ENCODE assay signal across 9 cellular contexts in the genomic region with DNA sequence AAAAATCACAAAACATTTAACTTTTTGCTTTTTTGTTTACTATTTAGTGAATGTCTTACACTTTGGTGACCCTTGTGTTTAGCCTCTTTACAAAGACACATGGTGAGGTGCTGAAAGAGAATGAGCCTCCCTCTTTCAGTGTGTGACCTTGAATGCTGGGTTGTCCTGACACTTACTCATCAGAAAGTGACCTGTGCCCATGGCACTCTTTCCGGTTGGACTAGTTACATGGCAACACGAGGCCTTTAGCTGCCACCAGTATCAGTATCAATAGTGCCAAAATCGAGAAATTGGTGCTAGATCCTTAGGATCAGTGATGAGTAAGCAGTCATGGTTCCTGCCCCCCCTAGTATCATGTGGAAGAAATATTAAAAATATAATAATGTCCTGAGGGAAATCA. TPM values are rescaled to one million over a fixed set of nuclear protein-coding genes. Genes with fewer than 3 reads are reported as not detected.
DNase-seq lines count a peak whose midpoint lies in the region; ATAC-seq and TF ChIP-seq lines count a peak whose summit lies in the region.
"Had no signal": no experiment of that assay in that cellular context is flagged by ENCODE, and none has a peak within 500 bp of the region (broad histone marks: within the 10 kb centered on the region; RNA-seq: fewer than 3 reads in every experiment).

No MANE protein-coding gene starts in this region.

- peaks cover 6% of the 10 kb centered on the region for H3K36me3 ChIP-seq in GM23248 (ENCODE audit: low read depth)
- H3K36me3 ChIP-seq in Caco-2 (ENCODE audit: control insufficient read depth, insufficient read depth, low read length), result no peaks in the 10 kb centered on the region

- no peak overlapping the region for H3K27ac Mint-ChIP-seq in progenitor cell of endocrine pancreas
- H3K27ac Mint-ChIP-seq in Caco-2 (ENCODE audit: unreplicated experiment), result no peak overlapping the region

- H3K9me3 ChIP-seq in GM23248 (ENCODE audit: low read depth), result no peaks in the 10 kb centered on the region
- no peaks in the 10 kb centered on the region for H3K9me3 ChIP-seq in Caco-2

- peak overlapping the region; percentile 34; the same call in 1 of the 2 replicates for H3K27ac ChIP-seq in GM23248

- CTCF ChIA-PET in Caco-2 (lab: Charles Lee), result no interaction called here

- TF ChIP-seq CTCF in progenitor cell of endocrine pancreas (IDR thresholded peaks at IDR 0.05; ENCODE audit: unreplicated experiment), result no peak
- TF ChIP-seq CTCF in Caco-2 (IDR thresholded peaks at IDR 0.05; ENCODE audit: insufficient read depth in 1 of 2, low read depth in 1 of 2, low read length in 1 of 2, severe bottlenecking in 1 of 2, unreplicated experiment in 1 of 2), result no peak

- peak overlapping the region; percentile 84 for H2AFZ ChIP-seq in GM23248

- intact Hi-C loops in Caco-2 (cut with micrococcal nuclease; ENCODE audit: unreplicated experiment), result loop anchor here (1.0 to 5.0 kb wide), 3 partner anchors 151 to 315 kb away; a partner anchor contains a TSS
- intact Hi-C loops in head of caudate nucleus (cut with DNase I), result loop anchor here (5.0 to 10.0 kb wide), 3 partner anchors 95 to 215 kb away; a partner anchor contains a TSS

- H3K4me1 ChIP-seq in GM23248 (ENCODE audit: insufficient read depth), result peaks cover 13% of the 10 kb centered on the region; the same call in 1 of the 2 replicates
- H3K4me1 ChIP-seq in Caco-2, result no peaks in the 10 kb centered on the region

- no peak overlapping the region for H3K4me3 ChIP-seq in GM23248
- H3K4me3 ChIP-seq in Caco-2 (ENCODE audit: low read depth, low read length), result no peak overlapping the region

- H3K36me3 Mint-ChIP-seq in progenitor cell of endocrine pancreas (ENCODE audit: insufficient read depth) (peaks cover 2% of the 10 kb centered on the region), Caco-2 (ENCODE audit: insufficient read depth, unreplicated experiment) (peaks cover 27% of the 10 kb centered on the region)

- H3K79me2 ChIP-seq in GM23248 (ENCODE audit: insufficient read depth), result peaks cover 29% of the 10 kb centered on the region

- 38 to 40% methylated on average over 3 of the region's 3 CpGs for WGBS in GM23248 (ENCODE audit: low coverage in 1 of 2, low lambda C conversion rate in 2 of 2, missing lambda C conversion rate in 2 of 2), 2 experiments

- peak; percentile 7 for ATAC-seq in esophagus mucosa

- no TSS peak for BruUV-seq in Caco-2 (replicated peaks; lab: Mats Ljungman, UMichigan)

- H3K4me2 ChIP-seq in GM23248 (ENCODE audit: unreplicated experiment), result no peak overlapping the region

- no peaks in the 10 kb centered on the region for H3K9me2 ChIP-seq in GM23248 (ENCODE audit: insufficient read depth)

- peaks cover 9% of the 10 kb centered on the region; the same call in 1 of the 2 replicates for H3F3A ChIP-seq in GM23248 (ENCODE audit: insufficient read depth)

- H3K4me1 Mint-ChIP-seq in progenitor cell of endocrine pancreas (ENCODE audit: low read depth), result peaks cover 6% of the 10 kb centered on the region
- H3K4me1 Mint-ChIP-seq in Caco-2 (ENCODE audit: low read depth, unreplicated experiment), result no peaks in the 10 kb centered on the region

- H3K9ac ChIP-seq in GM23248, result 0 out of 2 replicates have a peak overlapping the region, but pooled peaks have one; percentile 13

- in situ Hi-C loops in GM23248 (cut with MboI), result loop anchor here (10.0 kb wide), 1 partner anchor 213 kb away; no protein-coding TSS in a partner anchor

- H3K9me3 Mint-ChIP-seq in progenitor cell of endocrine pancreas (ENCODE audit: low read depth), result no peaks in the 10 kb centered on the region
- H3K9me3 Mint-ChIP-seq in Caco-2 (ENCODE audit: unreplicated experiment), result no peaks in the 10 kb centered on the region

- no peaks in the 10 kb centered on the region for H4K20me1 ChIP-seq in GM23248 (ENCODE audit: insufficient read depth)

- H3K27me3 ChIP-seq in GM23248 (replicated peaks; ENCODE audit: insufficient read depth), result no peaks in the 10 kb centered on the region
- H3K27me3 ChIP-seq in Caco-2 (replicated peaks; ENCODE audit: control insufficient read depth, insufficient read depth, low read length), result no peaks in the 10 kb centered on the region

- peak overlapping the region; percentile 50 for H3K4me3 Mint-ChIP-seq in progenitor cell of endocrine pancreas (ENCODE audit: low read depth)
- H3K4me3 Mint-ChIP-seq in Caco-2 (ENCODE audit: unreplicated experiment), result no peak overlapping the region

- POLR2A ChIA-PET in Caco-2 (lab: Charles Lee), result no interaction called here

- DNase-seq in GM23248 (peak; percentile 18), OCI-M1 (lab: John Stamatoyannopoulos, UW) (peak; percentile 33), progenitor cell of endocrine pancreas (ENCODE audit: low spot score, unreplicated experiment) (no peak), Caco-2 (no peak), head of caudate nucleus (no peak)
- DNase-seq in stimulated activated CD4-positive, alpha-beta T cell treated with anti-CD3 and anti-CD28 coated beads, Interleukin-15, amount 100 ng/mL, for 24 hours, result no peak
- DNase-seq: stimulated activated CD4-positive, alpha-beta T cell treated with anti-CD3 and anti-CD28 coated beads, Interleukin-4, amount 100 ng/mL, for 1 hour had no signal

- no peaks in the 10 kb centered on the region for H3K27me3 Mint-ChIP-seq in progenitor cell of endocrine pancreas
- H3K27me3 Mint-ChIP-seq in Caco-2 (ENCODE audit: insufficient read depth, unreplicated experiment), result no peaks in the 10 kb centered on the region

RNA-seq across cellular contexts. Expression of a gene that starts 1.7 kb away (rescaled TPM):
- 112 and 133 TPM in 2 replicates for total RNA-seq in GM23248 (2014; rRNA removed; shearing (Covaris generic))
- 88.2 and 92.0 TPM in 2 replicates for polyA plus RNA-seq in GM23248 (2016; fragmentation: Nextera tagmentation; extraction: Ambion mirVana)
- total RNA-seq in esophagus mucosa (62.7 TPM), progenitor cell of endocrine pancreas (82.8 and 88.9 TPM in 2 replicates), Caco-2 (2022) (103 and 110 TPM in 2 replicates)

RNA-seq across cellular contexts. Expression of a gene that starts 38.2 kb away (rescaled TPM):
- not detected in 2 replicates for total RNA-seq in GM23248 (2014; rRNA removed; shearing (Covaris generic))
- not detected in 2 replicates for polyA plus RNA-seq in GM23248 (2016; fragmentation: Nextera tagmentation; extraction: Ambion mirVana)
- total RNA-seq in esophagus mucosa (not detected), progenitor cell of endocrine pancreas (not detected in 2 replicates), Caco-2 (2022) (not detected in 2 replicates)
- total RNA-seq: kidney epithelial cell had no signal

RNA-seq across cellular contexts. Expression of a gene that starts 51.6 kb away (rescaled TPM):
- total RNA-seq in GM23248 (2014; rRNA removed; shearing (Covaris generic)), result 41.4 and 45.1 TPM in 2 replicates
- 58.6 and 63.6 TPM in 2 replicates for polyA plus RNA-seq in GM23248 (2016; fragmentation: Nextera tagmentation; extraction: Ambion mirVana)
- total RNA-seq in esophagus mucosa (13.6 TPM), progenitor cell of endocrine pancreas (61.5 and 64.1 TPM in 2 replicates), Caco-2 (2022) (49.2 and 56.1 TPM in 2 replicates)

Comparison
In these comparisons a context has a peak if more than half of its experiments do, and no peak if none do; other contexts are left out.
1. DNase-seq: peak in GM23248 (single experiment) and OCI-M1 (single experiment); none in progenitor cell of endocrine pancreas (single experiment), Caco-2 (0 of 2), head of caudate nucleus (0 of 42) and stimulated activated CD4-positive, alpha-beta T cell treated with anti-CD3 and anti-CD28 coated beads, Interleukin-15, amount 100 ng/mL, for 24 hours (single experiment).